Comparison of ENCODE assay signal across 11 cellular contexts in genomic region chr17:82350182-82351030, GRCh38. TPM values are rescaled to one million over a fixed set of nuclear protein-coding genes. Genes with fewer than 3 reads are reported as not detected.
DNase-seq lines count a peak whose midpoint lies in the region; ATAC-seq and TF ChIP-seq lines count a peak whose summit lies in the region.
"Had no signal": no experiment of that assay in that cellular context is flagged by ENCODE, and none has a peak within 500 bp of the region (broad histone marks: within the 10 kb centered on the region; RNA-seq: fewer than 3 reads in every experiment).

No MANE protein-coding gene starts in this region.

- peaks cover 6% of the 10 kb centered on the region for H3K4me1 ChIP-seq in left ventricle myocardium inferior
- peaks cover 0 to 25% (median 11%) of the 10 kb centered on the region in 4 donors for H3K4me1 ChIP-seq in transverse colon

- H3K36me3 ChIP-seq in left ventricle myocardium inferior (no peaks in the 10 kb centered on the region), transverse colon (no peaks in the 10 kb centered on the region)

- H3K27ac ChIP-seq in left ventricle myocardium inferior (replicated peaks) = no peak overlapping the region
- no peak overlapping the region for H3K27ac ChIP-seq in transverse colon

- H3K27ac Mint-ChIP-seq in activated naive CD8-positive, alpha-beta T cell treated with anti-CD3 and anti-CD28 coated beads, Interleukin-2, amount 50 U/mL, for 24 hours = no peak overlapping the region
- H3K27ac Mint-ChIP-seq: CD4-positive, alpha-beta memory T cell had no signal

- peak; percentile 79 for DNase-seq in Right ventricle myocardium inferior (ENCODE audit: missing footprints)
- no peak for DNase-seq in left ventricle myocardium inferior
- peak; percentile 82 for DNase-seq in OCI-M1 (lab: John Stamatoyannopoulos, UW)
- peak; percentile 68 for DNase-seq in activated naive CD8-positive, alpha-beta T cell treated with anti-CD3 and anti-CD28 coated beads, Interleukin-2, amount 50 U/mL, for 24 hours
- peak; percentile 58 for DNase-seq in transverse colon
- DNase-seq in A172 (ENCODE audit: low spot score) = no peak

- H3K4me1 Mint-ChIP-seq in activated naive CD8-positive, alpha-beta T cell treated with anti-CD3 and anti-CD28 coated beads, Interleukin-2, amount 50 U/mL, for 24 hours = peaks cover 7% of the 10 kb centered on the region

- no peaks in the 10 kb centered on the region for H3K9me3 ChIP-seq in left ventricle myocardium inferior (replicated peaks)
- no peaks in the 10 kb centered on the region for H3K9me3 ChIP-seq in transverse colon

- WGBS in transverse colon (ENCODE audit: low coverage in 1 of 2), 2 donors = 83% methylated on average over 24 of the region's 28 CpGs; no CpG with 5 or more reads in 1 of the 2 donors

- H3K36me3 Mint-ChIP-seq in activated naive CD8-positive, alpha-beta T cell treated with anti-CD3 and anti-CD28 coated beads, Interleukin-2, amount 50 U/mL, for 24 hours (ENCODE audit: low read depth) = no peaks in the 10 kb centered on the region
- H3K36me3 Mint-ChIP-seq: CD4-positive, alpha-beta memory T cell; naive thymus-derived CD8-positive, alpha-beta T cell had no signal

- H3K4me3 ChIP-seq in left ventricle myocardium inferior (no peak overlapping the region), transverse colon (no peak overlapping the region)

- ATAC-seq in Right ventricle myocardium inferior (no peak), HG03045 (IDR thresholded peaks at IDR 0.05; ENCODE audit: unreplicated experiment) (no peak), GM18519 (IDR thresholded peaks at IDR 0.05; ENCODE audit: low FRiP score, unreplicated experiment) (no peak)
- ATAC-seq in activated naive CD8-positive, alpha-beta T cell treated with anti-CD3 and anti-CD28 coated beads, Interleukin-2, amount 50 U/mL, for 24 hours = peak; percentile 37
- ATAC-seq: naive thymus-derived CD8-positive, alpha-beta T cell had no signal

- no peaks in the 10 kb centered on the region for H3K9me3 Mint-ChIP-seq in activated naive CD8-positive, alpha-beta T cell treated with anti-CD3 and anti-CD28 coated beads, Interleukin-2, amount 50 U/mL, for 24 hours
- H3K9me3 Mint-ChIP-seq: CD4-positive, alpha-beta memory T cell; naive thymus-derived CD8-positive, alpha-beta T cell had no signal

- H3K27me3 Mint-ChIP-seq in activated naive CD8-positive, alpha-beta T cell treated with anti-CD3 and anti-CD28 coated beads, Interleukin-2, amount 50 U/mL, for 24 hours = peaks cover 23% of the 10 kb centered on the region

- no peak overlapping the region for H3K4me3 Mint-ChIP-seq in activated naive CD8-positive, alpha-beta T cell treated with anti-CD3 and anti-CD28 coated beads, Interleukin-2, amount 50 U/mL, for 24 hours
- H3K4me3 Mint-ChIP-seq: CD4-positive, alpha-beta memory T cell; naive thymus-derived CD8-positive, alpha-beta T cell had no signal

- TF ChIP-seq CTCF in left ventricle myocardium inferior (IDR thresholded peaks at IDR 0.05; ENCODE audit: borderline replicate concordance) (no peak), transverse colon (IDR thresholded peaks at IDR 0.05) (no peak)

- no peak for TF ChIP-seq EP300 in transverse colon (IDR thresholded peaks at IDR 0.05; ENCODE audit: low read depth)

- H3K27me3 ChIP-seq in left ventricle myocardium inferior (ENCODE audit: low read depth) = peaks cover 13% of the 10 kb centered on the region
- peaks cover 22% of the 10 kb centered on the region for H3K27me3 ChIP-seq in transverse colon

- no peak for TF ChIP-seq POLR2A in transverse colon (IDR thresholded peaks at IDR 0.05)

- intact Hi-C loops in Right ventricle myocardium inferior (cut with DNase I) (loop anchor here (5.0 to 10.0 kb wide), 2 partner anchors 202 to 424 kb away; no protein-coding TSS in a partner anchor), left ventricle myocardium inferior (cut with micrococcal nuclease) (loop anchor here (5.0 kb wide), 1 partner anchor 62 kb away; no protein-coding TSS in a partner anchor), transverse colon (cut with DNase I; ENCODE audit: low total_unique reads) (loop anchor here (5.0 kb wide), 1 partner anchor 422 kb away; no protein-coding TSS in a partner anchor)

- in situ Hi-C loops in transverse colon (cut with MboI; ENCODE audit: low pct_ligation_motif_present in 1 of 4, low pct_unique_long_range_greater_than_20kb in 1 of 4, low sequenced_read_pairs in 3 of 4) = loop anchor here in 2 of 4 donors (5.0 to 10.0 kb wide), 3 partner anchors 64 to 204 kb away; partner anchors contain the start of genes HEXD (in 2 of the 2) and OGFOD3 (in 2 of the 2)

RNA-seq across cellular contexts. Expression of gene TEX19, which starts 8.6 kb away (rescaled TPM):
- not detected for total RNA-seq in Right ventricle myocardium inferior
- total RNA-seq in left ventricle myocardium inferior = not detected
- not detected for total RNA-seq in transverse colon
- total RNA-seq in A172 (2014; rRNA removed; shearing (Covaris generic)) = 0.22 TPM in 1 of 2 replicates, not detected in the other
- total RNA-seq: CD4-positive, alpha-beta memory T cell; fibroblast of villous mesenchyme; naive thymus-derived CD8-positive, alpha-beta T cell had no signal

RNA-seq across cellular contexts. Expression of gene SECTM1, which starts 16.8 kb away (rescaled TPM):
- total RNA-seq in Right ventricle myocardium inferior (4.9 TPM), left ventricle myocardium inferior (3.9 TPM), transverse colon (100 to 1,000 TPM in 2 of 4 donors, 10 to 100 TPM in 1, 1 to 10 TPM in 1; 5.8 to 127 (median 107) TPM)
- total RNA-seq in A172 (2014; rRNA removed; shearing (Covaris generic)) = 1.2 and 1.6 TPM in 2 replicates

RNA-seq across cellular contexts. Expression of gene UTS2R, which starts 21.2 kb away (rescaled TPM):
- total RNA-seq in Right ventricle myocardium inferior (0.76 TPM), left ventricle myocardium inferior (1.4 TPM), transverse colon (under 1 TPM in 1 of 4 donors, not detected in 3; 0.48 TPM)
- not detected in 2 replicates for total RNA-seq in A172 (2014; rRNA removed; shearing (Covaris generic))
- total RNA-seq: CD4-positive, alpha-beta memory T cell; fibroblast of villous mesenchyme; naive thymus-derived CD8-positive, alpha-beta T cell had no signal

RNA-seq across cellular contexts. Expression of gene CD7, which starts 33.0 kb away (rescaled TPM):
- total RNA-seq in Right ventricle myocardium inferior (0.73 TPM), left ventricle myocardium inferior (0.47 TPM), transverse colon (1 to 10 TPM; 6.1 to 9.7 (median 7.4) TPM)
- total RNA-seq in A172 (2014; rRNA removed; shearing (Covaris generic)) = not detected in 2 replicates
- total RNA-seq: fibroblast of villous mesenchyme had no signal

Comparison
In these comparisons a context has a peak if more than half of its experiments do, and no peak if none do; other contexts are left out.
1. DNase-seq: peak in Right ventricle myocardium inferior (single experiment), OCI-M1 (single experiment), activated naive CD8-positive, alpha-beta T cell treated with anti-CD3 and anti-CD28 coated beads, Interleukin-2, amount 50 U/mL, for 24 hours (single experiment) and transverse colon (single experiment); none in left ventricle myocardium inferior (single experiment) and A172 (single experiment).